Comparison of ENCODE assay signal across 17 cellular contexts in the genomic region with DNA sequence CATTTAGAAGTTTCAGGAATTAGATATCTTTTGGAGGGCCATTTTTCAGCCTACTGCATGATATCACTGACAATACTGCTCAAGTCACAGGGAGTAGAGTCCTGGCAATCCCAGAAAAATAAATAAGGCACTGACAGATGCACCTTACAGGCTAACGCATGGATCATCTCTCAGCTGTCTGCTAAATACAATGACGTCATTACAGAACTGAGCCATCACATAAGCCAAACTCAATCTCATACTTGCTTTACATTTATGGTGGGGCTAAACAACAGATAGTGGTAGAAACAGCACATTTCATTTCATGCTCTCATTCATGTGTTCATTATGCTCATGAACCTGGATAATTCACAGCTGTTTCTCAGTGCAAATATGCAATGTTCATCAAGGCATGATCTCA.
DNase-seq lines count a peak whose midpoint lies in the region; ATAC-seq, FAIRE-seq and TF ChIP-seq lines count a peak whose summit lies in the region.
"Had no signal": no experiment of that assay in that cellular context is flagged by ENCODE, and none has a peak within 500 bp of the region (broad histone marks: within the 10 kb centered on the region; RNA-seq: fewer than 3 reads in every experiment).

No MANE protein-coding gene starts in this region.

- H3K4me3 ChIP-seq in A549 (no peak overlapping the region), HEK293 (ENCODE audit: low read depth, low read length) (no peak overlapping the region), fibroblast of lung (replicated peaks in 1 of 4; ENCODE audit: control extremely low read depth in 1 of 4, insufficient read depth in 1 of 4, low read depth in 3 of 4, low read length in 4 of 4) (no peak overlapping the region), body of pancreas (no peak overlapping the region)
- H3K4me3 ChIP-seq: SJCRH30 had no signal

- H3K4me1 Mint-ChIP-seq in activated naive CD8-positive, alpha-beta T cell treated with anti-CD3 and anti-CD28 coated beads, Interleukin-2, amount 50 U/mL, for 24 hours, result no peaks in the 10 kb centered on the region
- H3K4me1 Mint-ChIP-seq: CD4-positive, CD25-positive, alpha-beta regulatory T cell; H9; T-cell had no signal

- no peaks in the 10 kb centered on the region for H3K4me1 ChIP-seq in A549
- no peaks in the 10 kb centered on the region for H3K4me1 ChIP-seq in HEK293 (ENCODE audit: control insufficient read depth, insufficient read depth, low read length)
- no peaks in the 10 kb centered on the region for H3K4me1 ChIP-seq in fibroblast of lung (ENCODE audit: control insufficient read depth, extremely low read depth, insufficient read depth, low read length)
- H3K4me1 ChIP-seq in body of pancreas, result no peaks in the 10 kb centered on the region
- H3K4me1 ChIP-seq: SJCRH30 had no signal

- no peaks in the 10 kb centered on the region for H3K9me3 Mint-ChIP-seq in activated naive CD8-positive, alpha-beta T cell treated with anti-CD3 and anti-CD28 coated beads, Interleukin-2, amount 50 U/mL, for 24 hours
- H3K9me3 Mint-ChIP-seq: H9 had no signal

- no peak for TF ChIP-seq EP300 in A549 (IDR thresholded peaks at IDR 0.05)

- no peak for DNase-seq in A549 (ENCODE audit: low read depth in 1 of 2, low spot score in 1 of 2)
- DNase-seq in SK-N-DZ (ENCODE audit: low spot score), result peak; percentile 3
- DNase-seq in fibroblast of lung (ENCODE audit: low read depth in 2 of 2), result peak; percentile 26 to 28
- no peak for DNase-seq in AML-193 (lab: John Stamatoyannopoulos, UW)
- DNase-seq in DMS114 treated with DMSO at 0.1 percent for 48 hours (lab: John Stamatoyannopoulos, UW; ENCODE audit: unreplicated experiment), result no peak
- no peak for DNase-seq in activated naive CD8-positive, alpha-beta T cell treated with anti-CD3 and anti-CD28 coated beads, Interleukin-2, amount 50 U/mL, for 24 hours
- no peak for DNase-seq in body of pancreas
- DNase-seq: CD4-positive, CD25-positive, alpha-beta regulatory T cell; DND-41; H9; NCI-H1417 treated with DMSO at 0.1 percent for 48 hours; NCI-H2029 treated with DMSO at 0.1 percent for 48 hours; NCI-H524; RPMI8226; T-cell had no signal

- H3K4me3 Mint-ChIP-seq in activated naive CD8-positive, alpha-beta T cell treated with anti-CD3 and anti-CD28 coated beads, Interleukin-2, amount 50 U/mL, for 24 hours, result no peak overlapping the region
- H3K4me3 Mint-ChIP-seq: CD4-positive, CD25-positive, alpha-beta regulatory T cell; H9; T-cell had no signal

- WGBS in A549 (ENCODE audit: missing lambda C conversion rate), result 0% methylated on average over 2 of the region's 2 CpGs
- WGBS in body of pancreas, 2 donors, result 81 to 93% methylated on average over 2 of the region's 2 CpGs

- H4K20me1 ChIP-seq in fibroblast of lung (ENCODE audit: control insufficient read depth, extremely low read depth, insufficient read depth, low read length), result no peaks in the 10 kb centered on the region

- TF ChIP-seq CTCF in A549 (IDR thresholded peaks at IDR 0.05), result no peak
- TF ChIP-seq CTCF in HEK293 (tag by site-specific recombination; IDR thresholded peaks at IDR 0.05), result no peak
- no peak for TF ChIP-seq CTCF in fibroblast of lung (conservative IDR thresholded peaks at IDR 0.05 in 1 of 2, IDR thresholded peaks at IDR 0.05 in 1 of 2; ENCODE audit: low read depth in 1 of 2, low read length in 2 of 2)
- no peak for TF ChIP-seq CTCF in body of pancreas (IDR thresholded peaks at IDR 0.05)

- no peak for FAIRE-seq in A549 (lab: Jason Lieb, UNC)

- H3K36me3 ChIP-seq in HEK293 (ENCODE audit: control insufficient read depth in 2 of 2, insufficient read depth in 1 of 2, low read length in 2 of 2) (no peaks in the 10 kb centered on the region), fibroblast of lung (ENCODE audit: control insufficient read depth, insufficient read depth, low read length) (no peaks in the 10 kb centered on the region), body of pancreas (replicated peaks in 1 of 2; ENCODE audit: insufficient read depth in 1 of 2, low read depth in 2 of 2) (no peaks in the 10 kb centered on the region)
- H3K36me3 ChIP-seq: SJCRH30 had no signal

- no peak overlapping the region for H3K4me2 ChIP-seq in A549
- no peak overlapping the region for H3K4me2 ChIP-seq in fibroblast of lung (ENCODE audit: extremely low read depth, insufficient read depth, low read length)

- TF ChIP-seq POLR2A in A549 (IDR thresholded peaks at IDR 0.05; ENCODE audit: low read length) (no peak), body of pancreas (IDR thresholded peaks at IDR 0.05) (no peak)

- TF ChIP-seq RAD21 in A549 (conservative IDR thresholded peaks at IDR 0.05 in 1 of 2, IDR thresholded peaks at IDR 0.05 in 1 of 2), result no peak

- no peaks in the 10 kb centered on the region for H3K36me3 Mint-ChIP-seq in activated naive CD8-positive, alpha-beta T cell treated with anti-CD3 and anti-CD28 coated beads, Interleukin-2, amount 50 U/mL, for 24 hours (ENCODE audit: low read depth)
- H3K36me3 Mint-ChIP-seq: CD4-positive, CD25-positive, alpha-beta regulatory T cell; T-cell had no signal

- no peaks in the 10 kb centered on the region for H3K27me3 ChIP-seq in fibroblast of lung (ENCODE audit: control insufficient read depth, insufficient read depth, low read length)
- H3K27me3 ChIP-seq in body of pancreas, result no peaks in the 10 kb centered on the region
- H3K27me3 ChIP-seq: SJCRH30 had no signal

- CTCF ChIA-PET in A549 (lab: Yijun Ruan, JAX), result no interaction called here
- CTCF ChIA-PET in HEK293 (lab: Yijun Ruan, JAX), result no interaction called here

- no peak overlapping the region for H2AFZ ChIP-seq in fibroblast of lung (ENCODE audit: low read length)

- intact Hi-C loops in body of pancreas (cut with DNase I), result no loop called here

- no peak overlapping the region for H3K27ac ChIP-seq in A549
- no peak overlapping the region for H3K27ac ChIP-seq in HEK293 (ENCODE audit: extremely low read depth, low read depth, low read length)
- H3K27ac ChIP-seq in fibroblast of lung (ENCODE audit: insufficient read depth, low read length), result no peak overlapping the region
- H3K27ac ChIP-seq in body of pancreas, result no peak overlapping the region
- H3K27ac ChIP-seq: SJCRH30 had no signal

- no peaks in the 10 kb centered on the region for H3K27me3 Mint-ChIP-seq in activated naive CD8-positive, alpha-beta T cell treated with anti-CD3 and anti-CD28 coated beads, Interleukin-2, amount 50 U/mL, for 24 hours
- H3K27me3 Mint-ChIP-seq: CD4-positive, CD25-positive, alpha-beta regulatory T cell; T-cell had no signal

- no peak overlapping the region for H3K27ac Mint-ChIP-seq in activated naive CD8-positive, alpha-beta T cell treated with anti-CD3 and anti-CD28 coated beads, Interleukin-2, amount 50 U/mL, for 24 hours
- H3K27ac Mint-ChIP-seq: CD4-positive, CD25-positive, alpha-beta regulatory T cell; H9; T-cell had no signal

- POLR2A ChIA-PET in A549 (lab: Yijun Ruan, JAX) (no interaction called here), HEK293 (lab: Yijun Ruan, JAX) (no interaction called here)

- ATAC-seq in A549, result no peak
- no peak for ATAC-seq in activated naive CD8-positive, alpha-beta T cell treated with anti-CD3 and anti-CD28 coated beads, Interleukin-2, amount 50 U/mL, for 24 hours
- ATAC-seq in body of pancreas, result no peak
- ATAC-seq: T-cell had no signal

- no peak overlapping the region for H3K9ac ChIP-seq in fibroblast of lung (ENCODE audit: insufficient read depth, low read length)

- H3K79me2 ChIP-seq in fibroblast of lung (ENCODE audit: control insufficient read depth, insufficient read depth, low read length), result no peaks in the 10 kb centered on the region

- no peaks in the 10 kb centered on the region for H3K9me3 ChIP-seq in A549
- H3K9me3 ChIP-seq in HEK293 (ENCODE audit: control insufficient read depth, insufficient read depth, low read depth, low read length), result no peaks in the 10 kb centered on the region
- H3K9me3 ChIP-seq in fibroblast of lung (ENCODE audit: control insufficient read depth, insufficient read depth, low read depth, low read length), result no peaks in the 10 kb centered on the region
- no peaks in the 10 kb centered on the region for H3K9me3 ChIP-seq in body of pancreas
- H3K9me3 ChIP-seq: SJCRH30 had no signal

TF ChIP-seq in A549, 52 proteins besides CTCF, POLR2A, EP300 and RAD21:
- TF ChIP-seq, protein P1, sequence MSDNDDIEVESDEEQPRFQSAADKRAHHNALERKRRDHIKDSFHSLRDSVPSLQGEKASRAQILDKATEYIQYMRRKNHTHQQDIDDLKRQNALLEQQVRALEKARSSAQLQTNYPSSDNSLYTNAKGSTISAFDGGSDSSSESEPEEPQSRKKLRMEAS (IDR thresholded peaks at IDR 0.05), result no peak
- TF ChIP-seq FOSL2 (IDR thresholded peaks at IDR 0.05) (no peak), FOSL2 (CRISPR knock-in tag; IDR thresholded peaks at IDR 0.05) (peak; percentile 39; the same call in 1 of the 2 replicates)

TF ChIP-seq in HEK293, 187 proteins besides CTCF, POLR2A, EP300 and RAD21 (continues in another document):
- TF ChIP-seq, protein P2, sequence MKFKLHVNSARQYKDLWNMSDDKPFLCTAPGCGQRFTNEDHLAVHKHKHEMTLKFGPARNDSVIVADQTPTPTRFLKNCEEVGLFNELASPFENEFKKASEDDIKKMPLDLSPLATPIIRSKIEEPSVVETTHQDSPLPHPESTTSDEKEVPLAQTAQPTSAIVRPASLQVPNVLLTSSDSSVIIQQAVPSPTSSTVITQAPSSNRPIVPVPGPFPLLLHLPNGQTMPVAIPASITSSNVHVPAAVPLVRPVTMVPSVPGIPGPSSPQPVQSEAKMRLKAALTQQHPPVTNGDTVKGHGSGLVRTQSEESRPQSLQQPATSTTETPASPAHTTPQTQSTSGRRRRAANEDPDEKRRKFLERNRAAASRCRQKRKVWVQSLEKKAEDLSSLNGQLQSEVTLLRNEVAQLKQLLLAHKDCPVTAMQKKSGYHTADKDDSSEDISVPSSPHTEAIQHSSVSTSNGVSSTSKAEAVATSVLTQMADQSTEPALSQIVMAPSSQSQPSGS (tag by site-specific recombination; IDR thresholded peaks at IDR 0.05; ENCODE audit: low read depth), result peak; percentile 93

Comparison
In these comparisons a context has a peak if more than half of its experiments do, and no peak if none do; other contexts are left out.
1. DNase-seq: peak in SK-N-DZ (single experiment) and fibroblast of lung (2 of 2); none in A549 (0 of 2), AML-193 (0 of 2), DMS114 treated with DMSO at 0.1 percent for 48 hours (single experiment), activated naive CD8-positive, alpha-beta T cell treated with anti-CD3 and anti-CD28 coated beads, Interleukin-2, amount 50 U/mL, for 24 hours (single experiment) and body of pancreas (0 of 4).